ENCODE assay signal across 1 cellular context in genomic region chr4:1999308-1999707, GRCh38. TPM values are rescaled to one million over a fixed set of nuclear protein-coding genes. Genes with fewer than 3 reads are reported as not detected.
"Had no signal": no experiment of that assay in that cellular context is flagged by ENCODE, and none has a peak within 500 bp of the region (broad histone marks: within the 10 kb centered on the region; RNA-seq: fewer than 3 reads in every experiment).

No MANE protein-coding gene starts in this region.

RNA-seq across cellular contexts. Expression of gene NAT8L, which starts 59.8 kb away (rescaled TPM):
- total RNA-seq: glomerular endothelial cell had no signal
